ENCODE assay signal across 7 cellular contexts in the genomic region with DNA sequence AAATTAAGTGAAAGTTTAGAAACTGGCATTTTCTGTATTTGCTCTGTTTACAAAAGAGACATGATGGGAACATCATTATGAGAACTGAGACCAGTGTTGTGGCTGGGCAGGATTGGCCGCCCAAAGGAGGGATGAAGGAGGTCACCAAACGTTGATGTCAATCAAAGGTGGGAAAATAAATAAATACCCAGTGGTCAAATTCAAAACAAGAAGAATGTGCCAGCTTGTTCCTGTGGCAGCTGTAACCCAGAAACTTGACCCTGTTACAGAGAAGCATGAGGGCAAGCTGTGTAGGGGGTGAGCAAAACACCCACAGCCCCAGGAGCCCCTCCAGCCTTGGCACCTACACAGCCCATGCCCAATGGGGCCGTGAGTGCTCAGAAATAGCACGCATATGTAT.
"Had no signal": no experiment of that assay in that cellular context is flagged by ENCODE, and none has a peak within 500 bp of the region (broad histone marks: within the 10 kb centered on the region; RNA-seq: fewer than 3 reads in every experiment).

No MANE protein-coding gene starts in this region.

- H3K9me3 Mint-ChIP-seq: HFFc6 had no signal

- DNase-seq: GM23248, GOT3, H7, HFFc6, IMR-90 had no signal

- H3K4me1 ChIP-seq: HAP-1 had no signal

- ATAC-seq: HCT116 had no signal

- H3K4me3 ChIP-seq: GM23248, HAP-1 had no signal

- H3K27ac Mint-ChIP-seq: HFFc6 had no signal

- H3K9me3 ChIP-seq: HAP-1 had no signal

- H3K27ac ChIP-seq: GM23248 had no signal

- H3K36me3 ChIP-seq: HAP-1 had no signal

- H2AFZ ChIP-seq: GM23248 had no signal

- H3K4me3 Mint-ChIP-seq: HFFc6 had no signal
